Comparison of ENCODE assay signal across 8 cellular contexts in genomic region chr12:56590237-56590830, GRCh38. TPM values are rescaled to one million over a fixed set of nuclear protein-coding genes. Genes with fewer than 3 reads are reported as not detected.
A peak's percentile ranks its signal among the peaks of the same experiment; 100 is the strongest.
DNase-seq lines count a peak whose midpoint lies in the region; ATAC-seq and TF ChIP-seq lines count a peak whose summit lies in the region.

No MANE protein-coding gene starts in this region.

- H3K9ac ChIP-seq in HCT116 (ENCODE audit: low read length) = no peak overlapping the region
- H3K9ac ChIP-seq in trophoblast cell (ENCODE audit: low read length) = no peak overlapping the region

- H3K27me3 ChIP-seq in HCT116 (ENCODE audit: insufficient read depth, low read length) (no peaks in the 10 kb centered on the region), trophoblast cell (ENCODE audit: insufficient read depth, low read length) (no peaks in the 10 kb centered on the region)

- H3K18ac ChIP-seq in trophoblast cell (ENCODE audit: low read length) = no peak overlapping the region

- no peak overlapping the region for H4K12ac ChIP-seq in trophoblast cell (ENCODE audit: low read depth, low read length)

- H3K79me2 ChIP-seq in HCT116 (ENCODE audit: insufficient read depth, low read length) (no peaks in the 10 kb centered on the region), trophoblast cell (ENCODE audit: control insufficient read depth, insufficient read depth, low read length, poor library complexity) (no peaks in the 10 kb centered on the region)

- TF ChIP-seq RAD21 in HCT116 (IDR thresholded peaks at IDR 0.05; ENCODE audit: low read depth) = peak; percentile 41

- no peaks in the 10 kb centered on the region for H4K20me1 ChIP-seq in HCT116 (ENCODE audit: insufficient read depth)

- CTCF ChIA-PET in HCT116 (lab: Charles Lee) = interaction anchor here (1.1 to 1.3 kb wide), 2 partner anchors 46 to 77 kb away, joined by 3 to 6 read pairs; no protein-coding TSS in a partner anchor

- no TSS peak for BruUV-seq in HCT116 (replicated peaks; lab: Mats Ljungman, UMichigan)

- ATAC-seq in HCT116 = peak; percentile 78
- ATAC-seq in HG03565 (IDR thresholded peaks at IDR 0.05; ENCODE audit: unreplicated experiment) = no peak

- no peak overlapping the region for H3K4ac ChIP-seq in trophoblast cell (ENCODE audit: low read depth, low read length)

- RAD21 ChIA-PET in HCT116 (lab: Charles Lee; ENCODE audit: low non-redundant PET in 1 of 2, low total read pairs in 2 of 2, uncharacterized antibody in 2 of 2, unreplicated experiment in 2 of 2) = no interaction called here

- POLR2A ChIA-PET in HCT116 (lab: Charles Lee) = no interaction called here

- no peak overlapping the region for H3K14ac ChIP-seq in trophoblast cell (ENCODE audit: low read length)

- H3K4me1 ChIP-seq in HCT116 (ENCODE audit: control insufficient read depth in 1 of 2, insufficient read depth in 2 of 2, low read length in 2 of 2) (peaks cover 0 to 9% of the 10 kb centered on the region in 2 experiments; a peak in 1 of 4 replicates), trophoblast cell (ENCODE audit: control insufficient read depth in 1 of 2, insufficient read depth in 2 of 2, low read length in 2 of 2) (peaks cover 0 to 2% of the 10 kb centered on the region in 2 experiments)

- H2BK12ac ChIP-seq in trophoblast cell (ENCODE audit: low read length) = no peak overlapping the region

- no peak overlapping the region for H3K27ac ChIP-seq in HCT116 (ENCODE audit: low read depth, low read length)
- H3K27ac ChIP-seq in trophoblast cell (ENCODE audit: low read depth, low read length) = no peak overlapping the region

- H3K36me3 ChIP-seq in HCT116 (ENCODE audit: control insufficient read depth in 1 of 2, insufficient read depth in 2 of 2, low read length in 2 of 2) (peaks cover 12 to 15% of the 10 kb centered on the region in 2 experiments), trophoblast cell (ENCODE audit: control insufficient read depth in 1 of 2, insufficient read depth in 2 of 2, low read length in 2 of 2) (peaks cover 23 to 39% of the 10 kb centered on the region in 2 experiments)

- H3K9me3 ChIP-seq in HCT116 (ENCODE audit: control insufficient read depth in 1 of 2, insufficient read depth in 1 of 2, low read depth in 1 of 2, low read length in 2 of 2) (no peaks in the 10 kb centered on the region), trophoblast cell (ENCODE audit: insufficient read depth, low read depth, low read length) (no peaks in the 10 kb centered on the region)

- H3K4me3 ChIP-seq in HCT116 (replicated peaks in 1 of 2; ENCODE audit: low read depth in 1 of 2, low read length in 2 of 2) (no peak overlapping the region), trophoblast cell (ENCODE audit: low read depth, low read length) (no peak overlapping the region)

- DNase-seq in EL (peak; percentile 23), HCT116 (ENCODE audit: low read depth, low spot score) (no peak), RPMI8226 (peak; percentile 62), glomerular visceral epithelial cell (ENCODE audit: extremely low spot score) (peak; percentile 25), epidermal melanocyte (ENCODE audit: insufficient read length, low spot score) (no peak), putamen (ENCODE audit: low spot score) (no peak), trophoblast cell (no peak)

- WGBS in trophoblast cell (ENCODE audit: extremely low coverage, insufficient coverage, insufficient read length) = no CpG with 5 or more reads among the region's 3 CpGs

- no peak overlapping the region for H3K23ac ChIP-seq in trophoblast cell (ENCODE audit: low read length)

- H2BK5ac ChIP-seq in trophoblast cell (ENCODE audit: low read depth, low read length, poor library complexity) = no peak overlapping the region

- H4K8ac ChIP-seq in trophoblast cell (ENCODE audit: low read depth, low read length) = no peak overlapping the region

- TF ChIP-seq CTCF in HCT116 (IDR thresholded peaks at IDR 0.05 in 2 of 3, conservative IDR thresholded peaks at IDR 0.05 in 1 of 3; ENCODE audit: borderline replicate concordance in 1 of 3, insufficient read depth in 1 of 3, low read depth in 2 of 3, low read length in 2 of 3) = peak; percentile 43 to 65 (median 60); a peak in 5 of 6 replicates

- no peak overlapping the region for H2AK5ac ChIP-seq in trophoblast cell (ENCODE audit: low read length)

- intact Hi-C loops in HCT116 (cut with micrococcal nuclease) = loop anchor here (5.0 kb wide), 1 partner anchor 398 kb away; no protein-coding TSS in a partner anchor

- H4K91ac ChIP-seq in trophoblast cell (ENCODE audit: low read depth, low read length) = no peak overlapping the region

- no peaks in the 10 kb centered on the region for H3K79me1 ChIP-seq in trophoblast cell (ENCODE audit: low read length)

- H3K4me2 ChIP-seq in HCT116 (ENCODE audit: low read length) (no peak overlapping the region), trophoblast cell (ENCODE audit: low read length) (no peak overlapping the region)

- no peaks in the 10 kb centered on the region for H3K9me2 ChIP-seq in HCT116 (ENCODE audit: insufficient read depth)

- no peak overlapping the region for H2BK120ac ChIP-seq in trophoblast cell (ENCODE audit: insufficient read depth, low read length, poor library complexity)

- H2AFZ ChIP-seq in HCT116 (ENCODE audit: low read depth, low read length, poor library complexity, severe bottlenecking) (no peak overlapping the region), trophoblast cell (ENCODE audit: insufficient read depth, low read length, poor library complexity) (no peak overlapping the region)

- no peak for TF ChIP-seq POLR2A in HCT116 (IDR thresholded peaks at IDR 0.05; ENCODE audit: borderline replicate concordance, extremely low read depth, insufficient read depth, insufficient read length)

TF ChIP-seq in HCT116, 20 proteins besides CTCF, POLR2A, EP300 and RAD21:
- TF ChIP-seq SP1 (IDR thresholded peaks at IDR 0.05; ENCODE audit: low read depth) (no peak), ELF1 (IDR thresholded peaks at IDR 0.05; ENCODE audit: borderline replicate concordance, low read depth) (no peak), REST (IDR thresholded peaks at IDR 0.05; ENCODE audit: low read depth) (no peak), MAX (IDR thresholded peaks at IDR 0.05) (no peak), EZH2 (IDR thresholded peaks at IDR 0.05) (no peak)

RNA-seq across cellular contexts. Expression of gene BAZ2A, which starts 39.8 kb away (rescaled TPM):
- 106 TPM for total RNA-seq in HCT116 (2021; ENCODE audit: unreplicated experiment)
- polyA plus RNA-seq in HCT116 (2012) = 56.1 and 56.8 TPM in 2 replicates
- 129 and 130 TPM in 2 replicates for polyA plus RNA-seq in trophoblast cell (2013)

RNA-seq across cellular contexts. Expression of gene ATP5F1B, which starts 55.5 kb away (rescaled TPM):
- 1,051 TPM for total RNA-seq in HCT116 (2021; ENCODE audit: unreplicated experiment)
- polyA plus RNA-seq in HCT116 (2012) = 997 and 1,023 TPM in 2 replicates
- 513 and 514 TPM in 2 replicates for polyA plus RNA-seq in trophoblast cell (2013)

Comparison
In these comparisons a context has a peak if more than half of its experiments do, and no peak if none do; other contexts are left out.
1. DNase-seq: peak in EL (single experiment), RPMI8226 (single experiment) and glomerular visceral epithelial cell (single experiment); none in HCT116 (single experiment), epidermal melanocyte (single experiment), putamen (single experiment) and trophoblast cell (0 of 2).